1 cellular context compared by ENCODE assay signal in genomic region chr5:149345147-149345891, GRCh38.
A peak's percentile ranks its signal among the peaks of the same experiment; 100 is the strongest.
TF ChIP-seq lines count a peak whose summit lies in the region.

Gene GRPEL2, plus strand, starts transcription at chr5:149345499. Its CDS starts 41 bp downstream, at chr5:149345540.

TF ChIP-seq in K562, 482 proteins besides CTCF, POLR2A, EP300 and RAD21 (continued from another document and continues in another):
- TF ChIP-seq SNIP1 (IDR thresholded peaks at IDR 0.05; ENCODE audit: low read depth) (no peak), GABPB1 (CRISPR knock-in tag; IDR thresholded peaks at IDR 0.05) (peak; percentile 99), NFE2 (IDR thresholded peaks at IDR 0.05; ENCODE audit: low read depth) (no peak), ZBTB8A (IDR thresholded peaks at IDR 0.05; ENCODE audit: partially characterized antibody) (no peak), ZNF77 (CRISPR knock-in tag; IDR thresholded peaks at IDR 0.05) (no peak), CGGBP1 (CRISPR knock-in tag; IDR thresholded peaks at IDR 0.05) (0 out of 2 replicates have a peak, but pooled peaks have one; percentile 3), DPF2 (IDR thresholded peaks at IDR 0.05) (peak; percentile 34; the same call in 1 of the 2 replicates), MCM5 (IDR thresholded peaks at IDR 0.05; ENCODE audit: low read depth) (no peak), ZNF232 (CRISPR knock-in tag; IDR thresholded peaks at IDR 0.05) (0 out of 2 replicates have a peak, but pooled peaks have one; percentile 61), SMC3 (conservative IDR thresholded peaks at IDR 0.05; ENCODE audit: insufficient read depth, low read depth, low read length) (no peak), BHLHE40 (IDR thresholded peaks at IDR 0.05; ENCODE audit: low read length) (peak; percentile 49; the same call in 1 of the 2 replicates), TAF9B (IDR thresholded peaks at IDR 0.05; ENCODE audit: partially characterized antibody) (peak; percentile 86), HDAC2 (IDR thresholded peaks at IDR 0.05) (peak; percentile 77), KLF6 (CRISPR knock-in tag; IDR thresholded peaks at IDR 0.05; ENCODE audit: borderline replicate concordance) (no peak), ZNF586 (CRISPR knock-in tag; conservative IDR thresholded peaks at IDR 0.05) (no peak), ZC3H8 (IDR thresholded peaks at IDR 0.05) (no peak), FOXJ3 (CRISPR knock-in tag; IDR thresholded peaks at IDR 0.05) (no peak), NR1H2 (CRISPR knock-in tag; IDR thresholded peaks at IDR 0.05) (no peak), BCOR (IDR thresholded peaks at IDR 0.05) (peak; percentile 99), PKNOX1 (IDR thresholded peaks at IDR 0.05) (peak; percentile 81), ZBTB7A (IDR thresholded peaks at IDR 0.05; ENCODE audit: borderline replicate concordance, control insufficient read depth, low read depth, low read length) (peak; percentile 52; the same call in 1 of the 2 replicates), ZNF282 (CRISPR knock-in tag; IDR thresholded peaks at IDR 0.05) (peak; percentile 27; the same call in 1 of the 2 replicates), GTF2F1 (IDR thresholded peaks at IDR 0.05; ENCODE audit: low read depth, low read length) (peak; percentile 75; the same call in 1 of the 2 replicates), TCF7 (IDR thresholded peaks at IDR 0.05; ENCODE audit: borderline replicate concordance) (peak; percentile 73; the same call in 1 of the 2 replicates), ZNF347 (CRISPR knock-in tag; IDR thresholded peaks at IDR 0.05; ENCODE audit: low read depth) (no peak), BACH1 (tag; IDR thresholded peaks at IDR 0.05) (no peak), RFX1 (IDR thresholded peaks at IDR 0.05) (peak; percentile 77), TCF15 (CRISPR knock-in tag; IDR thresholded peaks at IDR 0.05) (no peak), STAT5A (IDR thresholded peaks at IDR 0.05; ENCODE audit: borderline replicate concordance, low read length) (no peak), FOXK1 (CRISPR knock-in tag; IDR thresholded peaks at IDR 0.05; ENCODE audit: borderline replicate concordance) (0 out of 2 replicates have a peak, but pooled peaks have one; percentile 55), POLR2G (IDR thresholded peaks at IDR 0.05; ENCODE audit: low read depth, low read length) (peak; percentile 99), ZNF668 (CRISPR knock-in tag; IDR thresholded peaks at IDR 0.05) (no peak), ZNF609 (CRISPR knock-in tag; IDR thresholded peaks at IDR 0.05; ENCODE audit: borderline replicate concordance) (0 out of 2 replicates have a peak, but pooled peaks have one; percentile 48), IFI16 (CRISPR knock-in tag; IDR thresholded peaks at IDR 0.05) (no peak), KDM1A (IDR thresholded peaks at IDR 0.05) (peak; percentile 90 to 96), RBM15 (IDR thresholded peaks at IDR 0.05; ENCODE audit: insufficient read depth, low read length) (no peak), EP400 (IDR thresholded peaks at IDR 0.05) (peak; percentile 93)
- TF ChIP-seq, protein P1, sequence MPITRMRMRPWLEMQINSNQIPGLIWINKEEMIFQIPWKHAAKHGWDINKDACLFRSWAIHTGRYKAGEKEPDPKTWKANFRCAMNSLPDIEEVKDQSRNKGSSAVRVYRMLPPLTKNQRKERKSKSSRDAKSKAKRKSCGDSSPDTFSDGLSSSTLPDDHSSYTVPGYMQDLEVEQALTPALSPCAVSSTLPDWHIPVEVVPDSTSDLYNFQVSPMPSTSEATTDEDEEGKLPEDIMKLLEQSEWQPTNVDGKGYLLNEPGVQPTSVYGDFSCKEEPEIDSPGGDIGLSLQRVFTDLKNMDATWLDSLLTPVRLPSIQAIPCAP (CRISPR knock-in tag; IDR thresholded peaks at IDR 0.05; ENCODE audit: borderline replicate concordance) = peak; percentile 34; the same call in 1 of the 2 replicates
- TF ChIP-seq, protein P2, sequence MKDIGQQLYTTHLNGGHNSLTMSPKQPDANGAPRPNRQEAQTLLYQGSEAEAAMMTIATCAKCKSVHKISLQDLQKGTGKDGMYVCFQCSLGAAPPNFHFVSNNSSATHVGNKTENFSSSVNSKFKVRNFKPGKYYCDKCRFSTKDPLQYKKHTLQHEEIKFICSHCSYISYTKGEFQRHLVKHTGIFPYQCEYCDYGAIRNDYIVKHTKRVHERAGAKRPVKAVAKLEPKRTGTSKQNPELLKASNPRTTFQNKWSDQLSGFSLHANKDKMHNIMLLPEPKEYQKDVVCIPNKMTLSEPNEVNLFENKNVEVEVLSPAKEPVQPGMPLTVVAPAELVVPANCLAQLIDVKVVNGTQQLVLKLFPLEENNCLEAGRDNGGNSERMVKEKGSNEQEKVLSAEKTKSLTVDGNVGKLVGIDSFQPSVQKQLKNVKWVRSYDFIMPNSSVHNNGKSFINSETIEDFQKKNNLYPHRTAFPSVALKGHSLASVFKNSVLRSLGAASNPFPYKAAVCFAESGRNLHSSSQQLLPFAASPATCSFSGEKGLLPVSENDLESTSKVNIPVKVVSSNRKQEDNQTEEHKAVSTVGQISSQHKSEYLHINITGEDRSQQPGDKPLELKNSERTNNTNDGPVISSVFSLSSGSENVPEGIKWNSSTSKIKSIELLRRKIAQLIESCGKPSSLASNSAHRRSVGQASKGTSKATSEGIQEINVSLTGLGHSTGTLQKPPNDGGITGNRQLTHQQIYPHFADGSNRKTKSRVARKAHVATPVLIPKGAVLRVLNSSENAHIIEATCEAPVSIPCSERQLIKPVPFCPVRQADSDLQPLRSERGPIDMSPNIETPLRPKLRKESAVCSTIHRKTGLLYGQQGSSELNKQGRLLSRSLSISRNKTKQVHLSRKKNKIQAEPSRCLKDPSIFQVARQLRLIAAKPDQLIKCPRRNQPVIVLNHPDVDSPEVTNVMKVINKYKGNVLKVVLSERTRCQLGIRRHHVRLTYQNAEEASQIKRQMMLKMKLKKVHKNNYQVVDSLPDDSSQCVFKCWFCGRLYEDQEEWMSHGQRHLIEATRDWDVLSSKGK (CRISPR knock-in tag; IDR thresholded peaks at IDR 0.05) = no peak
- TF ChIP-seq, protein P3, sequence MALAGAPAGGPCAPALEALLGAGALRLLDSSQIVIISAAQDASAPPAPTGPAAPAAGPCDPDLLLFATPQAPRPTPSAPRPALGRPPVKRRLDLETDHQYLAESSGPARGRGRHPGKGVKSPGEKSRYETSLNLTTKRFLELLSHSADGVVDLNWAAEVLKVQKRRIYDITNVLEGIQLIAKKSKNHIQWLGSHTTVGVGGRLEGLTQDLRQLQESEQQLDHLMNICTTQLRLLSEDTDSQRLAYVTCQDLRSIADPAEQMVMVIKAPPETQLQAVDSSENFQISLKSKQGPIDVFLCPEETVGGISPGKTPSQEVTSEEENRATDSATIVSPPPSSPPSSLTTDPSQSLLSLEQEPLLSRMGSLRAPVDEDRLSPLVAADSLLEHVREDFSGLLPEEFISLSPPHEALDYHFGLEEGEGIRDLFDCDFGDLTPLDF (CRISPR knock-in tag; IDR thresholded peaks at IDR 0.05) = peak; percentile 64; the same call in 1 of the 2 replicates
- TF ChIP-seq, protein P4, sequence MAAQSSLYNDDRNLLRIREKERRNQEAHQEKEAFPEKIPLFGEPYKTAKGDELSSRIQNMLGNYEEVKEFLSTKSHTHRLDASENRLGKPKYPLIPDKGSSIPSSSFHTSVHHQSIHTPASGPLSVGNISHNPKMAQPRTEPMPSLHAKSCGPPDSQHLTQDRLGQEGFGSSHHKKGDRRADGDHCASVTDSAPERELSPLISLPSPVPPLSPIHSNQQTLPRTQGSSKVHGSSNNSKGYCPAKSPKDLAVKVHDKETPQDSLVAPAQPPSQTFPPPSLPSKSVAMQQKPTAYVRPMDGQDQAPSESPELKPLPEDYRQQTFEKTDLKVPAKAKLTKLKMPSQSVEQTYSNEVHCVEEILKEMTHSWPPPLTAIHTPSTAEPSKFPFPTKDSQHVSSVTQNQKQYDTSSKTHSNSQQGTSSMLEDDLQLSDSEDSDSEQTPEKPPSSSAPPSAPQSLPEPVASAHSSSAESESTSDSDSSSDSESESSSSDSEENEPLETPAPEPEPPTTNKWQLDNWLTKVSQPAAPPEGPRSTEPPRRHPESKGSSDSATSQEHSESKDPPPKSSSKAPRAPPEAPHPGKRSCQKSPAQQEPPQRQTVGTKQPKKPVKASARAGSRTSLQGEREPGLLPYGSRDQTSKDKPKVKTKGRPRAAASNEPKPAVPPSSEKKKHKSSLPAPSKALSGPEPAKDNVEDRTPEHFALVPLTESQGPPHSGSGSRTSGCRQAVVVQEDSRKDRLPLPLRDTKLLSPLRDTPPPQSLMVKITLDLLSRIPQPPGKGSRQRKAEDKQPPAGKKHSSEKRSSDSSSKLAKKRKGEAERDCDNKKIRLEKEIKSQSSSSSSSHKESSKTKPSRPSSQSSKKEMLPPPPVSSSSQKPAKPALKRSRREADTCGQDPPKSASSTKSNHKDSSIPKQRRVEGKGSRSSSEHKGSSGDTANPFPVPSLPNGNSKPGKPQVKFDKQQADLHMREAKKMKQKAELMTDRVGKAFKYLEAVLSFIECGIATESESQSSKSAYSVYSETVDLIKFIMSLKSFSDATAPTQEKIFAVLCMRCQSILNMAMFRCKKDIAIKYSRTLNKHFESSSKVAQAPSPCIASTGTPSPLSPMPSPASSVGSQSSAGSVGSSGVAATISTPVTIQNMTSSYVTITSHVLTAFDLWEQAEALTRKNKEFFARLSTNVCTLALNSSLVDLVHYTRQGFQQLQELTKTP (IDR thresholded peaks at IDR 0.05; ENCODE audit: low read depth in 1 of 2, partially characterized antibody in 2 of 2) = peak; percentile 19 to 65
- TF ChIP-seq, protein P5, sequence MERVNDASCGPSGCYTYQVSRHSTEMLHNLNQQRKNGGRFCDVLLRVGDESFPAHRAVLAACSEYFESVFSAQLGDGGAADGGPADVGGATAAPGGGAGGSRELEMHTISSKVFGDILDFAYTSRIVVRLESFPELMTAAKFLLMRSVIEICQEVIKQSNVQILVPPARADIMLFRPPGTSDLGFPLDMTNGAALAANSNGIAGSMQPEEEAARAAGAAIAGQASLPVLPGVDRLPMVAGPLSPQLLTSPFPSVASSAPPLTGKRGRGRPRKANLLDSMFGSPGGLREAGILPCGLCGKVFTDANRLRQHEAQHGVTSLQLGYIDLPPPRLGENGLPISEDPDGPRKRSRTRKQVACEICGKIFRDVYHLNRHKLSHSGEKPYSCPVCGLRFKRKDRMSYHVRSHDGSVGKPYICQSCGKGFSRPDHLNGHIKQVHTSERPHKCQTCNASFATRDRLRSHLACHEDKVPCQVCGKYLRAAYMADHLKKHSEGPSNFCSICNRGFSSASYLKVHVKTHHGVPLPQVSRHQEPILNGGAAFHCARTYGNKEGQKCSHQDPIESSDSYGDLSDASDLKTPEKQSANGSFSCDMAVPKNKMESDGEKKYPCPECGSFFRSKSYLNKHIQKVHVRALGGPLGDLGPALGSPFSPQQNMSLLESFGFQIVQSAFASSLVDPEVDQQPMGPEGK (CRISPR knock-in tag; IDR thresholded peaks at IDR 0.05; ENCODE audit: borderline replicate concordance) = peak; percentile 83; the same call in 1 of the 2 replicates
- TF ChIP-seq, protein P6, sequence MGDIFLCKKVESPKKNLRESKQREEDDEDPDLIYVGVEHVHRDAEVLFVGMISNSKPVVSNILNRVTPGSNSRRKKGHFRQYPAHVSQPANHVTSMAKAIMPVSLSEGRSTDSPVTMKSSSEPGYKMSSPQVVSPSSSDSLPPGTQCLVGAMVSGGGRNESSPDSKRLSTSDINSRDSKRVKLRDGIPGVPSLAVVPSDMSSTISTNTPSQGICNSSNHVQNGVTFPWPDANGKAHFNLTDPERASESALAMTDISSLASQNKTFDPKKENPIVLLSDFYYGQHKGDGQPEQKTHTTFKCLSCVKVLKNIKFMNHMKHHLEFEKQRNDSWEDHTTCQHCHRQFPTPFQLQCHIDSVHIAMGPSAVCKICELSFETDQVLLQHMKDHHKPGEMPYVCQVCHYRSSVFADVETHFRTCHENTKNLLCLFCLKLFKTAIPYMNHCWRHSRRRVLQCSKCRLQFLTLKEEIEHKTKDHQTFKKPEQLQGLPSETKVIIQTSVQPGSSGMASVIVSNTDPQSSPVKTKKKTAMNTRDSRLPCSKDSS (IDR thresholded peaks at IDR 0.05; ENCODE audit: low read depth, partially characterized antibody) = peak; percentile 42
